In genomic region chr20:38748863-38749153, GRCh38 we compare ENCODE assay signal across 8 cellular contexts. TPM values are rescaled to one million over a fixed set of nuclear protein-coding genes. Genes with fewer than 3 reads are reported as not detected.
DNase-seq lines count a peak whose midpoint lies in the region; ATAC-seq and TF ChIP-seq lines count a peak whose summit lies in the region.

No MANE protein-coding gene starts in this region.

- peak; percentile 86 for DNase-seq in activated effector memory CD4-positive, alpha-beta T cell treated with anti-CD3 and anti-CD28 coated beads, Interleukin-2, amount 50 U/mL, for 16 hours
- no peak for DNase-seq in activated effector memory CD4-positive, alpha-beta T cell treated with Interleukin-2 at 50 U/mL for 16 hours
- peak; percentile 64 to 68 for DNase-seq in activated CD4-positive, alpha-beta T cell treated with anti-CD3 and anti-CD28 coated beads for 4 hours
- no peak for DNase-seq in epithelial cell of proximal tubule (ENCODE audit: low read depth)
- DNase-seq in omental fat pad (ENCODE audit: low spot score) = no peak
- no peak for DNase-seq in amniotic stem cell (lab: John Stamatoyannopoulos, UW)

- ATAC-seq in HG03565 (IDR thresholded peaks at IDR 0.05; ENCODE audit: unreplicated experiment) = peak; percentile 14
- ATAC-seq in omental fat pad (ENCODE audit: low FRiP score) = peak; percentile 25
- ATAC-seq in HG02840 (IDR thresholded peaks at IDR 0.05; ENCODE audit: low FRiP score, unreplicated experiment) = no peak

- peak overlapping the region; percentile 70 for H3K4me3 ChIP-seq in epithelial cell of proximal tubule (ENCODE audit: low read depth, low read length)

- TF ChIP-seq CTCF in epithelial cell of proximal tubule (conservative IDR thresholded peaks at IDR 0.05; ENCODE audit: low read depth, low read length) = no peak
- TF ChIP-seq CTCF in omental fat pad (IDR thresholded peaks at IDR 0.05) = no peak

RNA-seq across cellular contexts. Expression of gene ACTR5, which starts 0.5 kb away (rescaled TPM):
- total RNA-seq in epithelial cell of proximal tubule (9.8 and 10.0 TPM in 2 replicates), omental fat pad (10 to 100 TPM in 1 of 4 donors, 1 to 10 TPM in 3; 7.1 to 11.9 (median 7.7) TPM)

RNA-seq across cellular contexts. Expression of gene SLC32A1, which starts 24.5 kb away (rescaled TPM):
- total RNA-seq in epithelial cell of proximal tubule (not detected in 2 replicates), omental fat pad (not detected)

RNA-seq across cellular contexts. Expression of gene PPP1R16B, which starts 56.7 kb away (rescaled TPM):
- not detected in 2 replicates for total RNA-seq in epithelial cell of proximal tubule
- 10 to 100 TPM in 3 of 4 donors, 1 to 10 TPM in 1; 7.1 to 48.4 (median 21.6) TPM for total RNA-seq in omental fat pad

Comparison
In these comparisons a context has a peak if more than half of its experiments do, and no peak if none do; other contexts are left out.
1. DNase-seq: peak in activated effector memory CD4-positive, alpha-beta T cell treated with anti-CD3 and anti-CD28 coated beads, Interleukin-2, amount 50 U/mL, for 16 hours (single experiment) and activated CD4-positive, alpha-beta T cell treated with anti-CD3 and anti-CD28 coated beads for 4 hours (2 of 2); none in activated effector memory CD4-positive, alpha-beta T cell treated with Interleukin-2 at 50 U/mL for 16 hours (single experiment), epithelial cell of proximal tubule (single experiment), omental fat pad (single experiment) and amniotic stem cell (single experiment).